In genomic region chr5:91283899-91284298, GRCh38 we compare ENCODE assay signal across 17 cellular contexts.
A peak's percentile ranks its signal among the peaks of the same experiment; 100 is the strongest.
DNase-seq lines count a peak whose midpoint lies in the region; ATAC-seq, FAIRE-seq and TF ChIP-seq lines count a peak whose summit lies in the region.
"Had no signal": no experiment of that assay in that cellular context is flagged by ENCODE, and none has a peak within 500 bp of the region (broad histone marks: within the 10 kb centered on the region; RNA-seq: fewer than 3 reads in every experiment).

No MANE protein-coding gene starts in this region.

- no peaks in the 10 kb centered on the region for H3K36me3 ChIP-seq in neural progenitor cell

- H3K4me1 Mint-ChIP-seq in MCF 10A (ENCODE audit: insufficient read depth, unreplicated experiment) (peaks cover 24% of the 10 kb centered on the region), neural progenitor cell (peaks cover 23% of the 10 kb centered on the region)

- H3K4me1 ChIP-seq in A549 (peaks cover 38% of the 10 kb centered on the region), neural progenitor cell (peaks cover 10% of the 10 kb centered on the region)

- no peaks in the 10 kb centered on the region for H4K20me1 ChIP-seq in neural progenitor cell (ENCODE audit: low read depth)

- no peak overlapping the region for H2AFZ ChIP-seq in neural progenitor cell (replicated peaks)

- peak overlapping the region; percentile 7 for H3K27ac Mint-ChIP-seq in MCF 10A (ENCODE audit: low read depth, unreplicated experiment)
- H3K27ac Mint-ChIP-seq in neural progenitor cell, result no peak overlapping the region

- H3K9me3 Mint-ChIP-seq in MCF 10A (ENCODE audit: unreplicated experiment) (peaks cover 9% of the 10 kb centered on the region), neural progenitor cell (peaks cover 18% of the 10 kb centered on the region)

- no peak for TF ChIP-seq CTCF in A549 (IDR thresholded peaks at IDR 0.05)
- TF ChIP-seq CTCF in MCF 10A (IDR thresholded peaks at IDR 0.05; ENCODE audit: unreplicated experiment), result no peak
- TF ChIP-seq CTCF in neural progenitor cell (IDR thresholded peaks at IDR 0.05), result no peak

- H3K36me3 Mint-ChIP-seq in MCF 10A (ENCODE audit: insufficient read depth, unreplicated experiment) (no peaks in the 10 kb centered on the region), neural progenitor cell (peaks cover 3% of the 10 kb centered on the region)

- H3F3A ChIP-seq in neural progenitor cell (ENCODE audit: low read depth), result peaks cover 25% of the 10 kb centered on the region

- TF ChIP-seq RAD21 in A549 (conservative IDR thresholded peaks at IDR 0.05 in 1 of 2, IDR thresholded peaks at IDR 0.05 in 1 of 2), result no peak

- H3K27ac ChIP-seq in A549 (peak overlapping the region; percentile 53 to 94), neural progenitor cell (no peak overlapping the region)

- POLR2A ChIA-PET in A549 (lab: Yijun Ruan, JAX), result interaction anchor here (0.5 kb wide), 1 partner anchor 317 kb away, joined by 3 read pairs; no protein-coding TSS in a partner anchor
- POLR2A ChIA-PET in MCF 10A (lab: Yijun Ruan, JAX), result interaction anchor here (0.7 to 7.1 kb wide), 3 partner anchors 12 to 89 kb away, joined by 4 to 75 read pairs (median 4); no protein-coding TSS in a partner anchor

- H3K9me3 ChIP-seq in A549 (peaks cover 4% of the 10 kb centered on the region; the same call in 1 of the 3 replicates), neural progenitor cell (ENCODE audit: low read depth) (no peaks in the 10 kb centered on the region)

- H3K4me3 ChIP-seq in A549, result no peak overlapping the region
- no peak overlapping the region for H3K4me3 ChIP-seq in neural progenitor cell

- H3K27me3 Mint-ChIP-seq in MCF 10A (ENCODE audit: insufficient read depth, unreplicated experiment) (no peaks in the 10 kb centered on the region), neural progenitor cell (ENCODE audit: insufficient read depth, low read depth) (peaks cover 12% of the 10 kb centered on the region)

- ATAC-seq in A549, result no peak
- ATAC-seq in GM21528 (IDR thresholded peaks at IDR 0.05; ENCODE audit: low FRiP score, unreplicated experiment), result no peak
- ATAC-seq: left ventricle myocardium superior had no signal

- no peak overlapping the region for H3K4me3 Mint-ChIP-seq in MCF 10A (ENCODE audit: unreplicated experiment)
- H3K4me3 Mint-ChIP-seq in neural progenitor cell, result no peak overlapping the region
- H3K4me3 Mint-ChIP-seq: T-helper 1 cell treated with Interleukin-12 subunit alpha and Interleukin-12 subunit beta and Interleukin-4 antibody, amounts not matched to agents 30 μg/mL and 1 μg/mL, for 36 hours had no signal

- peak in 1 of 2 experiments; percentile 72 for DNase-seq in A549 (ENCODE audit: low read depth in 1 of 2, low spot score in 1 of 2)
- peak; percentile 52 for DNase-seq in HT-29 (ENCODE audit: low spot score)
- no peak for DNase-seq in MCF 10A (ENCODE audit: unreplicated experiment)
- peak; percentile 83 for DNase-seq in iris pigment epithelial cell (ENCODE audit: low read depth)
- DNase-seq in RKO (ENCODE audit: low spot score), result no peak
- no peak for DNase-seq in neural progenitor cell (ENCODE audit: low spot score)
- no peak for DNase-seq in NCI-H1105 treated with DMSO at 0.1 percent for 48 hours (lab: John Stamatoyannopoulos, UW)
- DNase-seq: activated CD4-positive, alpha-beta T cell treated with anti-CD3 and anti-CD28 coated beads, Interleukin-2, amount 50 U/mL, for 48 hours; activated gamma-delta T cell; caudate nucleus; glutamatergic neuron; KBM-7; left ventricle myocardium superior; NCI-H2081 treated with DMSO at 0.1 percent for 48 hours; stimulated activated CD8-positive, alpha-beta memory T cell treated with anti-CD3 and anti-CD28 coated beads, Interleukin-4, amount 100 ng/mL, for 48 hours had no signal

- H3K79me2 ChIP-seq in neural progenitor cell (ENCODE audit: low read depth), result no peaks in the 10 kb centered on the region

- peaks cover 6% of the 10 kb centered on the region for H3K27me3 ChIP-seq in neural progenitor cell

- no peak for TF ChIP-seq EP300 in A549 (IDR thresholded peaks at IDR 0.05)

- intact Hi-C loops in MCF 10A (cut with micrococcal nuclease), result no loop called here

- no peak for FAIRE-seq in A549 (lab: Jason Lieb, UNC)

- H3K9ac ChIP-seq in neural progenitor cell, result no peak overlapping the region

- BruUV-seq in MCF 10A (replicated peaks; lab: Mats Ljungman, UMichigan), result no TSS peak

- H3K4me2 ChIP-seq in A549 (peak overlapping the region; percentile 35), neural progenitor cell (no peak overlapping the region)

- no peak for TF ChIP-seq POLR2A in A549 (IDR thresholded peaks at IDR 0.05; ENCODE audit: low read length)

- CTCF ChIA-PET in A549 (lab: Yijun Ruan, JAX), result interaction anchor here (0.7 to 0.8 kb wide), 2 partner anchors 9 to 86 kb away, joined by 3 read pairs; no protein-coding TSS in a partner anchor
- CTCF ChIA-PET in MCF 10A (lab: Yijun Ruan, JAX), result interaction anchor here (1.4 kb wide), 1 partner anchor 418 kb away, joined by 4 read pairs; no protein-coding TSS in a partner anchor

TF ChIP-seq in A549, 52 proteins besides CTCF, POLR2A, EP300 and RAD21:
- no peak for TF ChIP-seq JUNB (IDR thresholded peaks at IDR 0.05)
- TF ChIP-seq FOSL2 (IDR thresholded peaks at IDR 0.05), result no peak
- TF ChIP-seq FOSL2 (CRISPR knock-in tag; IDR thresholded peaks at IDR 0.05), result peak; percentile 42

Comparison
In these comparisons a context has a peak if more than half of its experiments do, and no peak if none do; other contexts are left out.
1. DNase-seq: peak in HT-29 (single experiment) and iris pigment epithelial cell (single experiment); none in MCF 10A (single experiment), RKO (single experiment), neural progenitor cell (single experiment) and NCI-H1105 treated with DMSO at 0.1 percent for 48 hours (single experiment).